In genomic region chr11:70711095-70711910, GRCh38 we compare ENCODE assay signal across 27 cellular contexts.
"Had no signal": no experiment of that assay in that cellular context is flagged by ENCODE, and none has a peak within 500 bp of the region (broad histone marks: within the 10 kb centered on the region; RNA-seq: fewer than 3 reads in every experiment).

No MANE protein-coding gene starts in this region.

- H3K36me3 Mint-ChIP-seq: mesothelial cell of epicardium; naive B cell; natural killer cell treated with Interleukin-12 subunit alpha and Interleukin-12 subunit beta and Interleukin-15 and Interleukin-18, amount 100 ng/mL, for 72 hours; stimulated activated effector memory CD8-positive, alpha-beta T cell treated with anti-CD3 and anti-CD28 coated beads, Interleukin-12 subunit alpha, Interleukin-12 subunit beta, amount 100 ng/mL, for 72 hours; type B pancreatic cell had no signal

- H3K4me3 ChIP-seq: coronary artery, esophagus muscularis mucosa, mucosa of descending colon, ovary, right atrium auricular region, smooth muscle cell, stomach, thyroid gland had no signal

- H3K4me3 Mint-ChIP-seq: mesothelial cell of epicardium; naive B cell; natural killer cell treated with Interleukin-12 subunit alpha and Interleukin-12 subunit beta and Interleukin-15 and Interleukin-18, amount 100 ng/mL, for 72 hours; stimulated activated effector memory CD8-positive, alpha-beta T cell treated with anti-CD3 and anti-CD28 coated beads, Interleukin-12 subunit alpha, Interleukin-12 subunit beta, amount 100 ng/mL, for 72 hours; type B pancreatic cell had no signal

- H3K4me2 ChIP-seq: smooth muscle cell had no signal

- H3K36me3 ChIP-seq: esophagus muscularis mucosa, heart right ventricle, ovary, right atrium auricular region, stomach, thyroid gland had no signal

- H3K27me3 Mint-ChIP-seq: type B pancreatic cell had no signal

- H3K9me3 ChIP-seq: esophagus muscularis mucosa, heart right ventricle, mucosa of descending colon, ovary, right atrium auricular region, stomach, thyroid gland had no signal

- H3K4me1 Mint-ChIP-seq: naive B cell; stimulated activated effector memory CD8-positive, alpha-beta T cell treated with anti-CD3 and anti-CD28 coated beads, Interleukin-12 subunit alpha, Interleukin-12 subunit beta, amount 100 ng/mL, for 72 hours had no signal

- ATAC-seq: left colon; mucosa of descending colon; natural killer cell treated with Interleukin-12 subunit alpha and Interleukin-12 subunit beta and Interleukin-15 and Interleukin-18, amount 100 ng/mL, for 72 hours; sciatic nerve; stimulated activated effector memory CD8-positive, alpha-beta T cell treated with anti-CD3 and anti-CD28 coated beads, Interleukin-12 subunit alpha, Interleukin-12 subunit beta, amount 100 ng/mL, for 72 hours had no signal

- H3K9me3 Mint-ChIP-seq: mesothelial cell of epicardium; naive B cell; natural killer cell treated with Interleukin-12 subunit alpha and Interleukin-12 subunit beta and Interleukin-15 and Interleukin-18, amount 100 ng/mL, for 72 hours; stimulated activated effector memory CD8-positive, alpha-beta T cell treated with anti-CD3 and anti-CD28 coated beads, Interleukin-12 subunit alpha, Interleukin-12 subunit beta, amount 100 ng/mL, for 72 hours; type B pancreatic cell had no signal

- H3K27ac ChIP-seq: coronary artery, esophagus muscularis mucosa, heart right ventricle, ovary, right atrium auricular region, stomach, thyroid gland had no signal

- DNase-seq: dermis blood vessel endothelial cell; effector memory CD4-positive, alpha-beta T cell; foreskin melanocyte; glutamatergic neuron; heart right ventricle; hippocampal formation; kidney glomerular epithelial cell; left colon; mesenchymal stem cell; mucosa of descending colon; naive B cell; occipital lobe; ovary; stimulated activated CD4-positive, alpha-beta T cell treated with anti-CD3 and anti-CD28 coated beads, Interleukin-2, amount 100 ng/mL, for 24 hours; stimulated activated CD4-positive, alpha-beta T cell treated with anti-CD3 and anti-CD28 coated beads, Interleukin-4, amount 100 ng/mL, for 24 hours; stimulated activated naive CD4-positive, alpha-beta T cell treated with Interleukin-2 at 50 U/mL for 16 hours; stomach; thyroid gland had no signal

- H3K27me3 ChIP-seq: ovary, right atrium auricular region, thyroid gland had no signal

- H3K27ac Mint-ChIP-seq: mesothelial cell of epicardium; naive B cell; natural killer cell treated with Interleukin-12 subunit alpha and Interleukin-12 subunit beta and Interleukin-15 and Interleukin-18, amount 100 ng/mL, for 72 hours; stimulated activated effector memory CD8-positive, alpha-beta T cell treated with anti-CD3 and anti-CD28 coated beads, Interleukin-12 subunit alpha, Interleukin-12 subunit beta, amount 100 ng/mL, for 72 hours; type B pancreatic cell had no signal

- H3K4me1 ChIP-seq: right atrium auricular region had no signal
